22 cellular contexts compared by ENCODE assay signal in the genomic region with DNA sequence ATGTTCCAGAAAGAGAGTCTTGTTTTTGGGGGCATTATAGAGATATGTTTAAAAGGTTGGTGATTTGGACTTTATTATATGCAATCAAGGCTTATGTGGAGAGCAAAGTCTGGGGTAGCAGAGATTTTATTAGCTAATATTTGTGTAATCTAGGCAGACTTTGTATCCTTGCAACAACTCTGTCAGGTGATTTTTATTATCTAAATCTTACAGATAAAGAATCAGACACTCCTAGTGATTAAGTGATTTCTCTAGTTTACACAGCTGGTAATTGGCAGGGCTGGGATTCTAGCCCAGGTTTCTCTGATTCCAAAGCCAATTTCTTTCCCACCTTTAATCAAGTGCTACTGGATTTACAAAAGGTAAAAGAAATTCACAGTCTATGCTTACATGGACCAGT.
"Had no signal": no experiment of that assay in that cellular context is flagged by ENCODE, and none has a peak within 500 bp of the region (broad histone marks: within the 10 kb centered on the region; RNA-seq: fewer than 3 reads in every experiment).

No MANE protein-coding gene starts in this region.

- H3K9ac ChIP-seq: neural progenitor cell had no signal

- H3K27me3 Mint-ChIP-seq: activated naive CD8-positive, alpha-beta T cell treated with anti-CD3 and anti-CD28 coated beads for 36 hours; naive thymus-derived CD8-positive, alpha-beta T cell had no signal

- H3K27me3 ChIP-seq: colonic mucosa, dorsolateral prefrontal cortex, esophagus muscularis mucosa, neural progenitor cell, spleen had no signal

- H3K4me3 Mint-ChIP-seq: activated naive CD8-positive, alpha-beta T cell treated with anti-CD3 and anti-CD28 coated beads for 36 hours; activated T-cell treated with anti-CD3 and anti-CD28 coated beads, Interleukin-2, amount 50 U/mL, for 4 hours; effector memory CD8-positive, alpha-beta T cell; naive thymus-derived CD8-positive, alpha-beta T cell; neural progenitor cell; T-helper 1 cell treated with Interleukin-12 subunit alpha and Interleukin-12 subunit beta and Interleukin-4 antibody, amounts not matched to agents 30 μg/mL and 1 μg/mL, for 36 hours had no signal

- H3K36me3 Mint-ChIP-seq: activated naive CD8-positive, alpha-beta T cell treated with anti-CD3 and anti-CD28 coated beads for 36 hours; naive thymus-derived CD8-positive, alpha-beta T cell; neural progenitor cell had no signal

- H2AFZ ChIP-seq: neural progenitor cell had no signal

- H3K9me3 Mint-ChIP-seq: activated naive CD8-positive, alpha-beta T cell treated with anti-CD3 and anti-CD28 coated beads for 36 hours; activated T-cell treated with anti-CD3 and anti-CD28 coated beads, Interleukin-2, amount 50 U/mL, for 4 hours; activated T-helper 2 cell treated with anti-CD3 and anti-CD28 coated beads, Interferon-gamma antibody, Interleukin-2, Interleukin-4, amounts not matched to agents 10 μg/mL and 5 μg/mL and 100 μg/mL, durations not matched to agents 14 hours and 24 hours and 36 hours; effector memory CD8-positive, alpha-beta T cell; naive thymus-derived CD8-positive, alpha-beta T cell; neural progenitor cell; T-helper 1 cell treated with Interleukin-12 subunit alpha and Interleukin-12 subunit beta and Interleukin-4 antibody, amounts not matched to agents 30 μg/mL and 1 μg/mL, for 36 hours had no signal

- H3K9me3 ChIP-seq: colonic mucosa, esophagus muscularis mucosa, lower lobe of right lung, spleen had no signal

- DNase-seq: activated CD4-positive, alpha-beta T cell treated with anti-CD3 and anti-CD28 coated beads for 4 hours; activated CD4-positive, alpha-beta T cell treated with anti-CD3 and anti-CD28 coated beads, Interleukin-2, amount 50 U/mL, for 48 hours; activated CD4-positive, CD25-positive, alpha-beta regulatory T cell; activated CD8-positive, alpha-beta memory T cell treated with anti-CD3 and anti-CD28 coated beads, Interleukin-2, amount 50 U/mL, for 48 hours; activated naive CD4-positive, alpha-beta T cell; activated naive CD8-positive, alpha-beta T cell treated with anti-CD3 and anti-CD28 coated beads for 36 hours; activated T-cell treated with anti-CD3 and anti-CD28 coated beads, Interleukin-2, amount 50 U/mL, for 4 hours; colonic mucosa; dorsolateral prefrontal cortex; effector memory CD8-positive, alpha-beta T cell; glutamatergic neuron; hippocampal formation; lower lobe of right lung; naive thymus-derived CD8-positive, alpha-beta T cell; retina; spleen; stimulated activated CD4-positive, alpha-beta T cell treated with anti-CD3 and anti-CD28 coated beads, Interleukin-4, amount 100 ng/mL, for 1 hour; stimulated activated naive CD8-positive, alpha-beta T cell treated with anti-CD3 and anti-CD28 coated beads, Interleukin-15, Interleukin-2, amounts not matched to agents 100 U/mL and 50 U/mL, for 24 hours had no signal

- H3K4me2 ChIP-seq: neural progenitor cell had no signal

- H3K4me3 ChIP-seq: colonic mucosa, dorsolateral prefrontal cortex, esophagus muscularis mucosa, lower lobe of right lung, neural progenitor cell, spleen had no signal

- H3K4me1 ChIP-seq: colonic mucosa, esophagus muscularis mucosa, lower lobe of right lung, neural progenitor cell, spleen had no signal

- H3K27ac Mint-ChIP-seq: activated naive CD8-positive, alpha-beta T cell treated with anti-CD3 and anti-CD28 coated beads for 36 hours; activated T-helper 2 cell treated with anti-CD3 and anti-CD28 coated beads, Interferon-gamma antibody, Interleukin-2, Interleukin-4, amounts not matched to agents 10 μg/mL and 5 μg/mL and 100 μg/mL, durations not matched to agents 14 hours and 24 hours and 36 hours; effector memory CD8-positive, alpha-beta T cell; naive thymus-derived CD8-positive, alpha-beta T cell; neural progenitor cell; T-helper 1 cell treated with Interleukin-12 subunit alpha and Interleukin-12 subunit beta and Interleukin-4 antibody, amounts not matched to agents 30 μg/mL and 1 μg/mL, for 36 hours had no signal

- H3K36me3 ChIP-seq: colonic mucosa, esophagus muscularis mucosa, lower lobe of right lung, neural progenitor cell, spleen had no signal

- ATAC-seq: activated T-cell treated with anti-CD3 and anti-CD28 coated beads, Interleukin-2, amount 50 U/mL, for 4 hours; effector memory CD8-positive, alpha-beta T cell; lower lobe of right lung; naive thymus-derived CD8-positive, alpha-beta T cell had no signal

- H3K27ac ChIP-seq: colonic mucosa, dorsolateral prefrontal cortex, esophagus muscularis mucosa, lower lobe of right lung, neural progenitor cell, spleen had no signal
